In genomic region chr2:33336036-33336625, GRCh38 we compare ENCODE assay signal across 1 cellular context.
TF ChIP-seq lines count a peak whose summit lies in the region.

No MANE protein-coding gene starts in this region.

TF ChIP-seq in GM12878, 131 proteins besides CTCF, POLR2A, EP300 and RAD21 (continued from another document):
- no peak for TF ChIP-seq PRDM15 (CRISPR knock-in tag; IDR thresholded peaks at IDR 0.05)
